Comparison of ENCODE assay signal across 35 cellular contexts in the genomic region with DNA sequence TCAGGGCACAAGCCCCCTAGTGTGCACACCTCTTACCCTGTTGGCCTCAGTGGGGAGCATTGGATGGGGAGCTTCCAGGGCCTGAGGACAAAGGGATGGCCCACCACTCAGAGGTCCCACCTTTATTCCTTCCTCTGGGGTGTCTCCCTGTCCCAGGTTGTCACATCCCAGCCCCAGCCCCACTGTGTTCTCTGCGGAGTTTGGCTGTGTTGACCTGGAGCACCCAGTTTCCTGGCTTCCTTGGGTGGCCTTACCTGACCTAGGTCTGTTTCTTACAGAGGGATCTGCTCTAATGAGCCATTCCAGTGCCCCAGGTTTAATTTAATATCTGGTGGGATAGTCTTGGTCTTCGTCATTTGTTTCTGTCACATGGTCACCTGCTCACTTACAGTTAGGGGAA. TPM values are rescaled to one million over a fixed set of nuclear protein-coding genes. Genes with fewer than 3 reads are reported as not detected.
"Had no signal": no experiment of that assay in that cellular context is flagged by ENCODE, and none has a peak within 500 bp of the region (broad histone marks: within the 10 kb centered on the region; RNA-seq: fewer than 3 reads in every experiment).

No MANE protein-coding gene starts in this region.

- H3K4me3 Mint-ChIP-seq: immature natural killer cell; natural killer cell treated with Interleukin-12 subunit alpha and Interleukin-12 subunit beta and Interleukin-15 and Interleukin-18, amount 100 ng/mL, for 72 hours; stimulated activated effector memory CD8-positive, alpha-beta T cell treated with anti-CD3 and anti-CD28 coated beads, Interleukin-12 subunit alpha, Interleukin-12 subunit beta, amount 100 ng/mL, for 72 hours; stimulated activated naive CD8-positive, alpha-beta T cell treated with anti-CD3 and anti-CD28 coated beads, Interleukin-15, Interleukin-2, amounts not matched to agents 100 ng/mL and 50 ng/mL, for 24 hours had no signal

- H3K27ac ChIP-seq: heart left ventricle, left lung, pancreas, psoas muscle, right lobe of liver, suprapubic skin, thoracic aorta, tibial artery, uterus had no signal

- H3K36me3 ChIP-seq: heart left ventricle, pancreas, right lobe of liver, suprapubic skin, thoracic aorta, tibial artery, uterus had no signal

- H3K9me3 ChIP-seq: heart left ventricle, left lung, mucosa of descending colon, pancreas, psoas muscle, right lobe of liver, suprapubic skin, thoracic aorta, tibial artery, uterus had no signal

- ATAC-seq: heart left ventricle; left cardiac atrium; left lung; mucosa of descending colon; naive thymus-derived CD4-positive, alpha-beta T cell; natural killer cell treated with Interleukin-12 subunit alpha and Interleukin-12 subunit beta and Interleukin-15 and Interleukin-18, amount 100 ng/mL, for 72 hours; pancreas; psoas muscle; right lobe of liver; stimulated activated effector memory CD8-positive, alpha-beta T cell treated with anti-CD3 and anti-CD28 coated beads, Interleukin-12 subunit alpha, Interleukin-12 subunit beta, amount 100 ng/mL, for 72 hours had no signal

- H3K4me1 ChIP-seq: psoas muscle had no signal

- H3K36me3 Mint-ChIP-seq: immature natural killer cell; naive thymus-derived CD4-positive, alpha-beta T cell; natural killer cell treated with Interleukin-12 subunit alpha and Interleukin-12 subunit beta and Interleukin-15 and Interleukin-18, amount 100 ng/mL, for 72 hours; stimulated activated effector memory CD8-positive, alpha-beta T cell treated with anti-CD3 and anti-CD28 coated beads, Interleukin-12 subunit alpha, Interleukin-12 subunit beta, amount 100 ng/mL, for 72 hours had no signal

- H3K9me3 Mint-ChIP-seq: immature natural killer cell; natural killer cell treated with Interleukin-12 subunit alpha and Interleukin-12 subunit beta and Interleukin-15 and Interleukin-18, amount 100 ng/mL, for 72 hours; stimulated activated effector memory CD8-positive, alpha-beta T cell treated with anti-CD3 and anti-CD28 coated beads, Interleukin-12 subunit alpha, Interleukin-12 subunit beta, amount 100 ng/mL, for 72 hours; stimulated activated naive CD8-positive, alpha-beta T cell treated with anti-CD3 and anti-CD28 coated beads, Interleukin-15, Interleukin-2, amounts not matched to agents 100 ng/mL and 50 ng/mL, for 24 hours had no signal

- H3K4me3 ChIP-seq: heart left ventricle, left lung, lung, mucosa of descending colon, pancreas, psoas muscle, right lobe of liver, smooth muscle cell, suprapubic skin, thoracic aorta, tibial artery, uterus had no signal

- H3K4me1 Mint-ChIP-seq: immature natural killer cell; stimulated activated effector memory CD8-positive, alpha-beta T cell treated with anti-CD3 and anti-CD28 coated beads, Interleukin-12 subunit alpha, Interleukin-12 subunit beta, amount 100 ng/mL, for 72 hours had no signal

- H3K27me3 ChIP-seq: heart left ventricle, left lung, pancreas, right lobe of liver, suprapubic skin, tibial artery, uterus had no signal

- DNase-seq: glutamatergic neuron; heart left ventricle; hypothalamus; immature natural killer cell; kidney glomerular epithelial cell; left cardiac atrium; left lung; mesendoderm; midbrain; mucosa of descending colon; naive thymus-derived CD4-positive, alpha-beta T cell; pancreas; posterior cingulate gyrus; psoas muscle; stimulated activated CD4-positive, alpha-beta T cell treated with anti-CD3 and anti-CD28 coated beads, Interleukin-12 subunit alpha, Interleukin-12 subunit beta, amount 100 ng/mL, for 4 hours; stimulated activated CD4-positive, alpha-beta T cell treated with anti-CD3 and anti-CD28 coated beads, Interleukin-15, amount 100 ng/mL, for 24 hours; stimulated activated CD4-positive, alpha-beta T cell treated with anti-CD3 and anti-CD28 coated beads, Interleukin-4, amount 100 ng/mL, for 24 hours; stimulated activated naive CD4-positive, alpha-beta T cell; tibial artery; trophoblast cell; uterus had no signal

- H3K27ac Mint-ChIP-seq: immature natural killer cell; naive thymus-derived CD4-positive, alpha-beta T cell; natural killer cell treated with Interleukin-12 subunit alpha and Interleukin-12 subunit beta and Interleukin-15 and Interleukin-18, amount 100 ng/mL, for 72 hours; stimulated activated effector memory CD8-positive, alpha-beta T cell treated with anti-CD3 and anti-CD28 coated beads, Interleukin-12 subunit alpha, Interleukin-12 subunit beta, amount 100 ng/mL, for 72 hours; stimulated activated naive CD8-positive, alpha-beta T cell treated with anti-CD3 and anti-CD28 coated beads, Interleukin-15, Interleukin-2, amounts not matched to agents 100 ng/mL and 50 ng/mL, for 24 hours had no signal

RNA-seq across cellular contexts. Expression of a gene that starts 38.8 kb away (rescaled TPM):
- total RNA-seq: heart left ventricle; left cardiac atrium; lower leg skin; mucosa of descending colon; myocyte; natural killer cell treated with Interleukin-12 subunit alpha and Interleukin-12 subunit beta and Interleukin-15 and Interleukin-18, amount 100 ng/mL, for 72 hours; omental fat pad; pancreas; psoas muscle; skeletal muscle tissue; subcutaneous adipose tissue; suprapubic skin; thoracic aorta; ureter; uterus had no signal
